In genomic region chr16:66881014-66881417, GRCh38 we compare ENCODE assay signal across 1 cellular context.
TF ChIP-seq lines count a peak whose summit lies in the region.

No MANE protein-coding gene starts in this region.

TF ChIP-seq in K562, 482 proteins besides CTCF, POLR2A, EP300 and RAD21:
- TF ChIP-seq EP400 (IDR thresholded peaks at IDR 0.05) (peak; percentile 50; the same call in 1 of the 2 replicates), MNT (conservative IDR thresholded peaks at IDR 0.05) (peak; percentile 22 to 50; a peak in 2 of 4 replicates), FOXP1 (CRISPR knock-in tag; IDR thresholded peaks at IDR 0.05) (no peak), ZNF239 (CRISPR knock-in tag; IDR thresholded peaks at IDR 0.05) (no peak), EGR1 (conservative IDR thresholded peaks at IDR 0.05) (peak; percentile 78), TFAM (CRISPR knock-in tag; conservative IDR thresholded peaks at IDR 0.05) (no peak), ATF7 (IDR thresholded peaks at IDR 0.05) (no peak), E2F6 (IDR thresholded peaks at IDR 0.05; ENCODE audit: borderline replicate concordance in 1 of 2, extremely low read depth in 1 of 2, insufficient read depth in 1 of 2, insufficient read length in 1 of 2, low read depth in 1 of 2, low read length in 1 of 2, poor library complexity in 1 of 2, severe bottlenecking in 1 of 2) (no peak), MLLT1 (IDR thresholded peaks at IDR 0.05) (no peak), PHB2 (IDR thresholded peaks at IDR 0.05; ENCODE audit: low read depth) (no peak)
